Comparison of ENCODE assay signal across 37 cellular contexts in genomic region chr1:16054598-16055540, GRCh38. TPM values are rescaled to one million over a fixed set of nuclear protein-coding genes. Genes with fewer than 3 reads are reported as not detected.
"Had no signal": no experiment of that assay in that cellular context is flagged by ENCODE, and none has a peak within 500 bp of the region (broad histone marks: within the 10 kb centered on the region; RNA-seq: fewer than 3 reads in every experiment).

No MANE protein-coding gene starts in this region.

- H3K4me1 ChIP-seq: foreskin keratinocyte, prostate gland, sigmoid colon, vagina had no signal

- H3K27me3 ChIP-seq: esophagus muscularis mucosa, foreskin keratinocyte, gastroesophageal sphincter, heart left ventricle, hepatocyte, left lung, sigmoid colon, stomach, thyroid gland, vagina had no signal

- H3K79me2 ChIP-seq: hepatocyte had no signal

- H3K27ac Mint-ChIP-seq: dendritic cell treated with granulocyte-macrophage colony-stimulating factor and Interleukin-4, amounts not matched to agents 40 ng/mL and 50 ng/mL, for 4 days; natural killer cell treated with Interleukin-12 subunit alpha and Interleukin-12 subunit beta and Interleukin-15 and Interleukin-18, amount 100 ng/mL, for 72 hours had no signal

- H3K36me3 Mint-ChIP-seq: mesothelial cell of epicardium; naive B cell; natural killer cell treated with Interleukin-12 subunit alpha and Interleukin-12 subunit beta and Interleukin-15 and Interleukin-18, amount 100 ng/mL, for 72 hours; stimulated activated effector memory CD8-positive, alpha-beta T cell treated with anti-CD3 and anti-CD28 coated beads, Interleukin-12 subunit alpha, Interleukin-12 subunit beta, amount 100 ng/mL, for 72 hours had no signal

- H3K4me3 Mint-ChIP-seq: dendritic cell treated with granulocyte-macrophage colony-stimulating factor and Interleukin-4, amounts not matched to agents 40 ng/mL and 50 ng/mL, for 4 days; naive B cell; natural killer cell treated with Interleukin-12 subunit alpha and Interleukin-12 subunit beta and Interleukin-15 and Interleukin-18, amount 100 ng/mL, for 72 hours; neural crest cell; stimulated activated effector memory CD8-positive, alpha-beta T cell treated with anti-CD3 and anti-CD28 coated beads, Interleukin-12 subunit alpha, Interleukin-12 subunit beta, amount 100 ng/mL, for 72 hours had no signal

- H3K4me3 ChIP-seq: esophagus muscularis mucosa, gastroesophageal sphincter, heart left ventricle, hepatocyte, left lung, mucosa of descending colon, prostate gland, sigmoid colon, stomach, thyroid gland, vagina had no signal

- H3K9me3 Mint-ChIP-seq: dendritic cell treated with granulocyte-macrophage colony-stimulating factor and Interleukin-4, amounts not matched to agents 40 ng/mL and 50 ng/mL, for 4 days; mesothelial cell of epicardium; naive B cell; natural killer cell treated with Interleukin-12 subunit alpha and Interleukin-12 subunit beta and Interleukin-15 and Interleukin-18, amount 100 ng/mL, for 72 hours; neural crest cell; stimulated activated effector memory CD8-positive, alpha-beta T cell treated with anti-CD3 and anti-CD28 coated beads, Interleukin-12 subunit alpha, Interleukin-12 subunit beta, amount 100 ng/mL, for 72 hours had no signal

- DNase-seq: effector memory CD4-positive, alpha-beta T cell; foreskin keratinocyte; heart left ventricle; left cardiac atrium; left lung; mesenchymal stem cell; mucosa of descending colon; naive B cell; right cardiac atrium; sigmoid colon; stimulated activated CD4-positive, alpha-beta T cell treated with anti-CD3 and anti-CD28 coated beads, Interleukin-2, amount 100 ng/mL, for 24 hours; stimulated activated CD4-positive, alpha-beta T cell treated with anti-CD3 and anti-CD28 coated beads, Interleukin-4, amount 100 ng/mL, for 24 hours; stimulated activated naive CD4-positive, alpha-beta T cell treated with Interleukin-2 at 50 U/mL for 16 hours; stomach; thyroid gland; trophoblast cell had no signal

- ATAC-seq: natural killer cell treated with Interleukin-12 subunit alpha and Interleukin-12 subunit beta and Interleukin-15 and Interleukin-18, amount 100 ng/mL, for 72 hours had no signal

- H2AFZ ChIP-seq: hepatocyte had no signal

- H3K9me3 ChIP-seq: esophagus muscularis mucosa, gastroesophageal sphincter, heart left ventricle, left lung, mucosa of descending colon, prostate gland, sigmoid colon, stomach, thyroid gland, vagina had no signal

- H3K36me3 ChIP-seq: esophagus muscularis mucosa, gastroesophageal sphincter, heart left ventricle, left lung, prostate gland, sigmoid colon, stomach, thyroid gland, vagina had no signal

- H3K27ac ChIP-seq: esophagus muscularis mucosa, foreskin keratinocyte, gastroesophageal sphincter, heart left ventricle, hepatocyte, left lung, prostate gland, sigmoid colon, stomach, thyroid gland, vagina had no signal

RNA-seq across cellular contexts. Expression of gene CLCNKB, which starts 11.3 kb away (rescaled TPM):
- total RNA-seq: endothelial cell of umbilical vein; foreskin keratinocyte; lung microvascular endothelial cell; natural killer cell treated with Interleukin-12 subunit alpha and Interleukin-12 subunit beta and Interleukin-15 and Interleukin-18, amount 100 ng/mL, for 72 hours; osteocyte; skeletal muscle tissue; vagina had no signal
- polyA plus RNA-seq: foreskin keratinocyte had no signal

RNA-seq across cellular contexts. Expression of gene FAM131C, which starts 18.6 kb away (rescaled TPM):
- total RNA-seq: endothelial cell of umbilical vein; gastroesophageal sphincter; left lung; lung microvascular endothelial cell; natural killer cell treated with Interleukin-12 subunit alpha and Interleukin-12 subunit beta and Interleukin-15 and Interleukin-18, amount 100 ng/mL, for 72 hours; prostate gland; skeletal muscle tissue; stomach had no signal

RNA-seq across cellular contexts. Expression of gene CLCNKA, which starts 33.0 kb away (rescaled TPM):
- total RNA-seq: endothelial cell of umbilical vein, epithelial cell of proximal tubule, foreskin keratinocyte, kidney epithelial cell, lung microvascular endothelial cell, neural crest cell, osteocyte, temporal lobe had no signal
- polyA plus RNA-seq: endothelial cell of umbilical vein, fibroblast of lung, foreskin keratinocyte had no signal

RNA-seq across cellular contexts. Expression of gene HSPB7, which starts 37.0 kb away (rescaled TPM):
- total RNA-seq: endothelial cell of umbilical vein; epithelial cell of proximal tubule; foreskin keratinocyte; kidney epithelial cell; lung microvascular endothelial cell; natural killer cell treated with Interleukin-12 subunit alpha and Interleukin-12 subunit beta and Interleukin-15 and Interleukin-18, amount 100 ng/mL, for 72 hours; neural crest cell; temporal lobe had no signal
- polyA plus RNA-seq: endothelial cell of umbilical vein, foreskin keratinocyte had no signal

RNA-seq across cellular contexts. Expression of gene SRARP, which starts 50.8 kb away (rescaled TPM):
- total RNA-seq: endothelial cell of umbilical vein; epithelial cell of proximal tubule; esophagus muscularis mucosa; fibroblast of lung; foreskin keratinocyte; gastroesophageal sphincter; hepatocyte; kidney epithelial cell; left lung; lower leg skin; mesothelial cell of epicardium; mucosa of descending colon; natural killer cell treated with Interleukin-12 subunit alpha and Interleukin-12 subunit beta and Interleukin-15 and Interleukin-18, amount 100 ng/mL, for 72 hours; neural crest cell; osteocyte; sigmoid colon; skeletal muscle tissue; stomach; subcutaneous adipose tissue; ureter; vagina had no signal
- polyA plus RNA-seq: endothelial cell of umbilical vein, fibroblast of lung, foreskin keratinocyte, hepatocyte had no signal
